ENCODE assay signal across 27 cellular contexts in genomic region chr2:114517580-114517979, GRCh38.
"Had no signal": no experiment of that assay in that cellular context is flagged by ENCODE, and none has a peak within 500 bp of the region (broad histone marks: within the 10 kb centered on the region; RNA-seq: fewer than 3 reads in every experiment).

No MANE protein-coding gene starts in this region.

- H3K27me3 ChIP-seq: stomach, suprapubic skin, testis, thyroid gland, tibial artery, tibial nerve, transverse colon, upper lobe of left lung, upper lobe of right lung, uterus, vagina had no signal

- H3K4me1 ChIP-seq: stomach, suprapubic skin, testis, thyroid gland, tibial artery, tibial nerve, upper lobe of left lung, upper lobe of right lung, uterus, vagina had no signal

- H3K36me3 ChIP-seq: stomach, suprapubic skin, thoracic aorta, thyroid gland, tibial artery, tibial nerve, transverse colon, upper lobe of left lung, upper lobe of right lung, uterus, vagina had no signal

- DNase-seq: stimulated activated CD4-positive, alpha-beta T cell treated with anti-CD3 and anti-CD28 coated beads, Interleukin-2, amount 100 ng/mL, for 48 hours; stimulated activated CD4-positive, alpha-beta T cell treated with anti-CD3 and anti-CD28 coated beads, Interleukin-4, amount 100 ng/mL, for 1 hour; stimulated activated CD4-positive, alpha-beta T cell treated with anti-CD3 and anti-CD28 coated beads, Interleukin-4, amount 100 ng/mL, for 24 hours; stimulated activated CD4-positive, alpha-beta T cell treated with anti-CD3 and anti-CD28 coated beads, Interleukin-4, amount 100 ng/mL, for 4 hours; stimulated activated CD8-positive, alpha-beta memory T cell treated with anti-CD3 and anti-CD28 coated beads, Interleukin-4, amount 100 ng/mL, for 48 hours; stimulated activated naive B cell treated with anti-CD40 and anti-IgM and Interleukin-4, amounts not matched to agents 10 μg/mL and 1 μg/mL and 100 μg/mL, for 72 hours; stimulated activated naive CD4-positive, alpha-beta T cell; stimulated activated naive CD4-positive, alpha-beta T cell treated with Interleukin-2 at 50 U/mL for 16 hours; stimulated activated naive CD8-positive, alpha-beta T cell treated with anti-CD3 and anti-CD28 coated beads, Interleukin-15, amount 100 ng/mL, for 72 hours; stimulated activated naive CD8-positive, alpha-beta T cell treated with anti-CD3 and anti-CD28 coated beads, Interleukin-15, Interleukin-2, amounts not matched to agents 100 U/mL and 50 U/mL, for 24 hours; stomach; substantia nigra; testis; thyroid gland; tibial artery; transverse colon; trophoblast cell; upper lobe of left lung; upper lobe of right lung; uterus had no signal

- H3K27ac ChIP-seq: stomach, suprapubic skin, testis, thoracic aorta, thyroid gland, tibial artery, tibial nerve, transverse colon, upper lobe of left lung, upper lobe of right lung, uterus, vagina had no signal

- H3K4me3 ChIP-seq: stomach, suprapubic skin, testis, thoracic aorta, thyroid gland, tibial artery, tibial nerve, transverse colon, upper lobe of left lung, upper lobe of right lung, uterus, vagina had no signal

- H3K9me3 ChIP-seq: stomach, suprapubic skin, testis, thoracic aorta, thyroid gland, tibial artery, tibial nerve, transverse colon, upper lobe of left lung, upper lobe of right lung, uterus, vagina had no signal

- FAIRE-seq: urothelium cell line had no signal

- ATAC-seq: stimulated activated effector memory CD8-positive, alpha-beta T cell treated with anti-CD3 and anti-CD28 coated beads, Interleukin-12 subunit alpha, Interleukin-12 subunit beta, amount 100 ng/mL, for 72 hours; stimulated activated memory B cell treated with anti-CD40 and anti-IgM and Interleukin-4, amounts not matched to agents 10 μg/mL and 1 μg/mL and 100 μg/mL, for 72 hours; stimulated activated naive B cell treated with anti-CD40 and anti-IgM and Interleukin-4, amounts not matched to agents 10 μg/mL and 1 μg/mL and 100 μg/mL, for 72 hours; stimulated activated naive CD8-positive, alpha-beta T cell treated with anti-CD3 and anti-CD28 coated beads, Interleukin-15, amount 100 ng/mL, for 72 hours; stimulated activated naive CD8-positive, alpha-beta T cell treated with anti-CD3 and anti-CD28 coated beads, Interleukin-15, Interleukin-2, amounts not matched to agents 100 U/mL and 50 U/mL, for 24 hours; upper lobe of right lung had no signal
